1 cellular context compared by ENCODE assay signal in genomic region chr3:16254933-16255725, GRCh38.
TF ChIP-seq lines count a peak whose summit lies in the region.

No MANE protein-coding gene starts in this region.

TF ChIP-seq in WTC11, 78 proteins besides CTCF, POLR2A, EP300 and RAD21 (continued from another document):
- TF ChIP-seq ATF6 (CRISPR knock-in tag; IDR thresholded peaks at IDR 0.05): no peak
